Comparison of ENCODE assay signal across 10 cellular contexts in genomic region chr19:41928754-41929535, GRCh38. TPM values are rescaled to one million over a fixed set of nuclear protein-coding genes. Genes with fewer than 3 reads are reported as not detected.
A peak's percentile ranks its signal among the peaks of the same experiment; 100 is the strongest.
DNase-seq lines count a peak whose midpoint lies in the region; ATAC-seq and TF ChIP-seq lines count a peak whose summit lies in the region.
"Had no signal": no experiment of that assay in that cellular context is flagged by ENCODE, and none has a peak within 500 bp of the region (broad histone marks: within the 10 kb centered on the region; RNA-seq: fewer than 3 reads in every experiment).

No MANE protein-coding gene starts in this region.

- no peak overlapping the region for H3K9ac ChIP-seq in SK-N-SH
- peak overlapping the region; percentile 91 for H3K9ac ChIP-seq in SU-DHL-6 (ENCODE audit: low read length)

- H3K4me3 ChIP-seq in SK-N-SH (ENCODE audit: low read depth in 2 of 2, low read length in 1 of 2): no peak overlapping the region; a peak in 1 of 4 replicates
- H3K4me3 ChIP-seq in SU-DHL-6 (ENCODE audit: insufficient read depth, low read length, poor library complexity, severe bottlenecking): peak overlapping the region; percentile 69
- peak overlapping the region; percentile 11 to 30 for H3K4me3 ChIP-seq in foreskin fibroblast (ENCODE audit: low read depth in 1 of 2, low read length in 2 of 2)
- H3K4me3 ChIP-seq in gastroesophageal sphincter: peak overlapping the region in 1 of 2 donors; percentile 46

- H3K36me3 ChIP-seq in SK-N-SH (replicated peaks in 1 of 2; ENCODE audit: control insufficient read depth in 1 of 2, insufficient read depth in 2 of 2, low read length in 1 of 2) (no peaks in the 10 kb centered on the region), SU-DHL-6 (ENCODE audit: low read length) (no peaks in the 10 kb centered on the region), gastroesophageal sphincter (no peaks in the 10 kb centered on the region)

- no peak for TF ChIP-seq POLR2A in gastroesophageal sphincter (IDR thresholded peaks at IDR 0.05)

- TF ChIP-seq EP300 in SK-N-SH (IDR thresholded peaks at IDR 0.05; ENCODE audit: borderline replicate concordance in 1 of 2, low read depth in 1 of 2, low read length in 1 of 2) (no peak), gastroesophageal sphincter (IDR thresholded peaks at IDR 0.05) (no peak)

- H3K4me1 ChIP-seq in SK-N-SH (ENCODE audit: control insufficient read depth in 1 of 2, insufficient read depth in 2 of 2, low read depth in 1 of 2, low read length in 1 of 2): peaks cover 0 to 14% of the 10 kb centered on the region in 2 experiments; a peak in 2 of 4 replicates
- H3K4me1 ChIP-seq in gastroesophageal sphincter: peaks cover 0 to 32% (median 13%) of the 10 kb centered on the region in 3 donors

- ATAC-seq in SK-N-SH treated with all-trans-retinoic acid at 6 μM for 48 hours (no peak; the same call in 2 of the 3 replicates), gastroesophageal sphincter (no peak), HG03378 (IDR thresholded peaks at IDR 0.05; ENCODE audit: unreplicated experiment) (no peak)

- TF ChIP-seq RAD21 in SK-N-SH (IDR thresholded peaks at IDR 0.05; ENCODE audit: low read length): no peak

- no peaks in the 10 kb centered on the region for H3F3A ChIP-seq in SK-N-SH (replicated peaks; ENCODE audit: insufficient read depth)
- H3F3A ChIP-seq in SU-DHL-6 (ENCODE audit: insufficient read depth): peaks cover 26% of the 10 kb centered on the region

- H2AFZ ChIP-seq in SK-N-SH (ENCODE audit: low read depth) (no peak overlapping the region), SU-DHL-6 (ENCODE audit: low read depth, low read length, severe bottlenecking) (no peak overlapping the region)

- POLR2A ChIA-PET in SK-N-SH (lab: Yijun Ruan, JAX): no interaction called here

- no peaks in the 10 kb centered on the region for H3K79me2 ChIP-seq in SK-N-SH (ENCODE audit: insufficient read depth)
- peaks cover 8% of the 10 kb centered on the region for H3K79me2 ChIP-seq in SU-DHL-6 (ENCODE audit: insufficient read depth, low read length)

- 29% methylated on average over 29 of the region's 29 CpGs for WGBS in SK-N-SH (ENCODE audit: low lambda C conversion rate)
- WGBS in gastroesophageal sphincter (ENCODE audit: low coverage in 1 of 2), 2 donors: 9 to 19% methylated on average over 5 to 6 of the region's 29 CpGs

- H3K27ac ChIP-seq in SK-N-SH (ENCODE audit: low read depth in 2 of 2, low read length in 1 of 2) (no peak overlapping the region), SU-DHL-6 (ENCODE audit: low read depth, low read length) (peak overlapping the region; percentile 99), gastroesophageal sphincter (no peak overlapping the region)

- H3K9me2 ChIP-seq in SK-N-SH (no peaks in the 10 kb centered on the region), SU-DHL-6 (replicated peaks; ENCODE audit: insufficient read depth, low read length) (no peaks in the 10 kb centered on the region)

- CTCF ChIA-PET in SK-N-SH (lab: Yijun Ruan, JAX): interaction anchor here (0.6 to 2.3 kb wide), 5 partner anchors 29 to 716 kb away, joined by 3 to 8 read pairs (median 6); partner anchors contain the start of gene RABAC1

- TF ChIP-seq CTCF in SK-N-SH (IDR thresholded peaks at IDR 0.05): no peak
- TF ChIP-seq CTCF in SU-DHL-6 (IDR thresholded peaks at IDR 0.05; ENCODE audit: insufficient read depth, low read length, poor library complexity, severe bottlenecking): no peak
- TF ChIP-seq CTCF in foreskin fibroblast (IDR thresholded peaks at IDR 0.05; ENCODE audit: low read depth, low read length): no peak
- TF ChIP-seq CTCF in gastroesophageal sphincter (IDR thresholded peaks at IDR 0.05): no peak

- no peaks in the 10 kb centered on the region for H3K9me3 ChIP-seq in SK-N-SH
- H3K9me3 ChIP-seq in SU-DHL-6 (ENCODE audit: insufficient read depth, low read length): no peaks in the 10 kb centered on the region
- no peaks in the 10 kb centered on the region for H3K9me3 ChIP-seq in gastroesophageal sphincter

- H3K27me3 ChIP-seq in SK-N-SH (ENCODE audit: insufficient read depth) (peaks cover 24% of the 10 kb centered on the region), SU-DHL-6 (ENCODE audit: low read length) (no peaks in the 10 kb centered on the region), gastroesophageal sphincter (peaks cover 100% of the 10 kb centered on the region)

- peak overlapping the region; percentile 93 for H3K4me2 ChIP-seq in SK-N-SH
- peak overlapping the region; percentile 84 for H3K4me2 ChIP-seq in SU-DHL-6 (ENCODE audit: low read depth, low read length, poor library complexity, severe bottlenecking)

- DNase-seq in SK-N-SH (no peak), foreskin fibroblast (no peak), nucleus accumbens (lab: John Stamatoyannopoulos, UW) (no peak)
- peak; percentile 15 for DNase-seq in stimulated activated naive CD4-positive, alpha-beta T cell treated with Interleukin-2 at 50 U/mL for 16 hours (lab: John Stamatoyannopoulos, UW)
- DNase-seq: left cardiac atrium, SW 1271 had no signal

- H4K20me1 ChIP-seq in SK-N-SH (ENCODE audit: insufficient read depth) (no peaks in the 10 kb centered on the region), SU-DHL-6 (ENCODE audit: low read depth, low read length) (no peaks in the 10 kb centered on the region)

TF ChIP-seq in SK-N-SH, 30 proteins besides CTCF, POLR2A, EP300 and RAD21 (continues in another document):
- TF ChIP-seq PBX3 (IDR thresholded peaks at IDR 0.05): no peak
- no peak for TF ChIP-seq GATA2 (CRISPR knock-in tag; IDR thresholded peaks at IDR 0.05)
- no peak for TF ChIP-seq NRF1 (IDR thresholded peaks at IDR 0.05; ENCODE audit: low read depth, low read length)
- TF ChIP-seq MXI1 (IDR thresholded peaks at IDR 0.05; ENCODE audit: low read depth, low read length): no peak
- no peak for TF ChIP-seq YY1 (IDR thresholded peaks at IDR 0.05; ENCODE audit: low read depth)
- no peak for TF ChIP-seq USF2 (IDR thresholded peaks at IDR 0.05; ENCODE audit: borderline replicate concordance, low read depth, low read length)
- TF ChIP-seq MEF2A (IDR thresholded peaks at IDR 0.05; ENCODE audit: borderline replicate concordance, low read depth): no peak

TF ChIP-seq in SK-N-SH treated with all-trans-retinoic acid at 6 μM for 48 hours, 23 proteins besides CTCF, POLR2A, EP300 and RAD21 (continues in another document):
- TF ChIP-seq POU6F1 (CRISPR knock-in tag; IDR thresholded peaks at IDR 0.05; ENCODE audit: borderline replicate concordance, low read depth) (no peak), CREB5 (CRISPR knock-in tag; IDR thresholded peaks at IDR 0.05; ENCODE audit: low read depth) (no peak)

RNA-seq across cellular contexts. Expression of gene ERFL, which starts 0.7 kb away (rescaled TPM):
- 0.03 and 0.07 TPM in 2 replicates for polyA plus RNA-seq in SK-N-SH (2012; rRNA removed)
- polyA plus RNA-seq in SK-N-SH (2012; cell fraction: cytosol; rRNA removed): 0.08 TPM in 1 of 2 replicates, not detected in the other
- 0.40 and 0.41 TPM in 2 replicates for polyA plus RNA-seq in SK-N-SH (2012; cell fraction: nucleus; rRNA removed)
- total RNA-seq in gastroesophageal sphincter: not detected

RNA-seq across cellular contexts. Expression of gene RABAC1, which starts 30.2 kb away (rescaled TPM):
- 252 and 287 TPM in 2 replicates for polyA plus RNA-seq in SK-N-SH (2012; rRNA removed)
- 141 and 200 TPM in 2 replicates for polyA plus RNA-seq in SK-N-SH (2012; cell fraction: cytosol; rRNA removed)
- 193 and 241 TPM in 2 replicates for polyA plus RNA-seq in SK-N-SH (2012; cell fraction: nucleus; rRNA removed)
- total RNA-seq in gastroesophageal sphincter: 100 to 1,000 TPM; 150 to 215 (median 201) TPM

RNA-seq across cellular contexts. Expression of gene ARHGEF1, which starts 46.0 kb away (rescaled TPM):
- polyA plus RNA-seq in SK-N-SH (2012; rRNA removed): 67.3 and 102 TPM in 2 replicates
- 35.5 and 50.9 TPM in 2 replicates for polyA plus RNA-seq in SK-N-SH (2012; cell fraction: cytosol; rRNA removed)
- 244 and 278 TPM in 2 replicates for polyA plus RNA-seq in SK-N-SH (2012; cell fraction: nucleus; rRNA removed)
- total RNA-seq in gastroesophageal sphincter: 10 to 100 TPM; 40.4 to 58.3 (median 51.4) TPM

RNA-seq across cellular contexts. Expression of gene CD79A, which starts 51.9 kb away (rescaled TPM):
- polyA plus RNA-seq in SK-N-SH (2012; rRNA removed): 0.20 and 0.31 TPM in 2 replicates
- 0.08 and 0.12 TPM in 2 replicates for polyA plus RNA-seq in SK-N-SH (2012; cell fraction: cytosol; rRNA removed)
- polyA plus RNA-seq in SK-N-SH (2012; cell fraction: nucleus; rRNA removed): 0.23 and 0.28 TPM in 2 replicates
- under 1 TPM in 2 of 4 donors, not detected in 2; 0.40 to 0.99 TPM for total RNA-seq in gastroesophageal sphincter

Comparison
In these comparisons a context has a peak if more than half of its experiments do, and no peak if none do; other contexts are left out.
1. H3K4me3 ChIP-seq: peak in SU-DHL-6 (single experiment) and foreskin fibroblast (2 of 2); none in SK-N-SH (0 of 2).